Comparison of ENCODE assay signal across 8 cellular contexts in genomic region chr22:36379593-36380361, GRCh38. TPM values are rescaled to one million over a fixed set of nuclear protein-coding genes. Genes with fewer than 3 reads are reported as not detected.
DNase-seq lines count a peak whose midpoint lies in the region; ATAC-seq and TF ChIP-seq lines count a peak whose summit lies in the region.

No MANE protein-coding gene starts in this region.

- intact Hi-C loops in prostate gland (cut with DNase I): no loop called here

- peak; percentile 50 for DNase-seq in COLO668 (lab: John Stamatoyannopoulos, UW; ENCODE audit: unreplicated experiment)
- no peak for DNase-seq in RWPE1 (ENCODE audit: low spot score)
- peak; percentile 48 for DNase-seq in dermis blood vessel endothelial cell
- DNase-seq in prostate gland (ENCODE audit: low spot score): no peak
- DNase-seq in MV-4-11 (lab: John Stamatoyannopoulos, UW): no peak
- no peak for DNase-seq in LoVo (ENCODE audit: low spot score)
- no peak for DNase-seq in DMS79 (lab: John Stamatoyannopoulos, UW)

- H3K27me3 ChIP-seq in prostate gland (replicated peaks; ENCODE audit: insufficient read depth): no peaks in the 10 kb centered on the region

- POLR2A ChIA-PET in RWPE1 (lab: Yijun Ruan, JAX; ENCODE audit: low non-redundant PET): interaction anchor here (1.0 kb wide), 1 partner anchor 74 kb away, joined by 3 read pairs; no protein-coding TSS in a partner anchor

- H3K4me1 ChIP-seq in prostate gland (replicated peaks): peaks cover 20% of the 10 kb centered on the region

- H3K27ac ChIP-seq in RWPE1 (peak overlapping the region; percentile 79), prostate gland (peak overlapping the region; percentile 66 to 68)

- CTCF ChIA-PET in RWPE1 (lab: Yijun Ruan, JAX): no interaction called here

- TF ChIP-seq POLR2A in prostate gland (IDR thresholded peaks at IDR 0.05): no peak

- 54% methylated on average over 16 of the region's 16 CpGs for WGBS in prostate gland

- H3K9me3 ChIP-seq in prostate gland: no peaks in the 10 kb centered on the region

- TF ChIP-seq CTCF in RWPE1 (conservative IDR thresholded peaks at IDR 0.05; ENCODE audit: low read depth) (no peak), prostate gland (IDR thresholded peaks at IDR 0.05) (no peak)

- no peak overlapping the region for H3K4me3 ChIP-seq in prostate gland

- no peaks in the 10 kb centered on the region for H3K36me3 ChIP-seq in prostate gland

- no peak for ATAC-seq in GM18502 (IDR thresholded peaks at IDR 0.05; ENCODE audit: poor library complexity, unreplicated experiment)

RNA-seq across cellular contexts. Expression of gene MYH9, which starts 8.0 kb away (rescaled TPM):
- total RNA-seq in dermis blood vessel endothelial cell: 803 and 1,099 TPM in 2 replicates
- total RNA-seq in prostate gland: 100 to 1,000 TPM; 295 to 329 TPM

Comparison
In these comparisons a context has a peak if more than half of its experiments do, and no peak if none do; other contexts are left out.
1. DNase-seq: peak in COLO668 (single experiment) and dermis blood vessel endothelial cell (single experiment); none in RWPE1 (single experiment), prostate gland (single experiment), MV-4-11 (single experiment), LoVo (single experiment) and DMS79 (single experiment).